In genomic region chr14:50875359-50876090, GRCh38 we compare ENCODE assay signal across 10 cellular contexts. TPM values are rescaled to one million over a fixed set of nuclear protein-coding genes. Genes with fewer than 3 reads are reported as not detected.
DNase-seq lines count a peak whose midpoint lies in the region; ATAC-seq, FAIRE-seq and TF ChIP-seq lines count a peak whose summit lies in the region.
"Had no signal": no experiment of that assay in that cellular context is flagged by ENCODE, and none has a peak within 500 bp of the region (broad histone marks: within the 10 kb centered on the region; RNA-seq: fewer than 3 reads in every experiment).

No MANE protein-coding gene starts in this region.

- H3K36me3 ChIP-seq in RWPE2 (ENCODE audit: low read depth) (no peaks in the 10 kb centered on the region), adrenal gland (replicated peaks in 1 of 2) (no peaks in the 10 kb centered on the region), smooth muscle cell (ENCODE audit: low read depth) (no peaks in the 10 kb centered on the region)

- no peak overlapping the region for H3K27ac ChIP-seq in RWPE2 (ENCODE audit: poor library complexity, severe bottlenecking)
- H3K27ac ChIP-seq in adrenal gland = no peak overlapping the region
- no peak overlapping the region for H3K27ac ChIP-seq in smooth muscle cell (ENCODE audit: low read depth)

- DNase-seq in GM12892 (ENCODE audit: insufficient read length) (no peak), RWPE2 (ENCODE audit: low spot score) (no peak), astrocyte of the cerebellum (ENCODE audit: low read depth) (peak; percentile 19), COLO829 (ENCODE audit: low spot score) (no peak), adrenal gland (no peak), smooth muscle cell (lab: John Stamatoyannopoulos, UW; ENCODE audit: unreplicated experiment) (no peak)
- DNase-seq in stimulated activated CD8-positive, alpha-beta memory T cell treated with anti-CD3 and anti-CD28 coated beads, Interleukin-4, amount 100 ng/mL, for 48 hours = peak; percentile 75

- intact Hi-C loops in adrenal gland (cut with DNase I) = no loop called here

- FAIRE-seq in GM12892 (lab: Jason Lieb, UNC) = peak; percentile 96
- FAIRE-seq: H1 had no signal

- 57 to 63% (median 59%) methylated on average over 7 of the region's 7 CpGs for WGBS in adrenal gland, 4 donors
- WGBS in smooth muscle cell (ENCODE audit: low lambda C conversion rate) = 51% methylated on average over 7 of the region's 7 CpGs

- no peaks in the 10 kb centered on the region for H3K79me2 ChIP-seq in smooth muscle cell (ENCODE audit: low read depth)

- peak; percentile 98 for ATAC-seq in HG02678 (IDR thresholded peaks at IDR 0.05; ENCODE audit: unreplicated experiment)
- ATAC-seq in RWPE2 (ENCODE audit: low read depth) = peak; percentile 44; the same call in 2 of the 3 replicates

- in situ Hi-C loops in astrocyte of the cerebellum (cut with HindIII; ENCODE audit: low sequenced_read_pairs) = no loop called here

- no peak overlapping the region for H3K9ac ChIP-seq in smooth muscle cell (ENCODE audit: low read depth)

- no peaks in the 10 kb centered on the region for H3K4me1 ChIP-seq in RWPE2 (ENCODE audit: insufficient read depth, poor library complexity, severe bottlenecking)
- H3K4me1 ChIP-seq in adrenal gland (replicated peaks in 1 of 2) = peaks cover 0 to 7% of the 10 kb centered on the region in 2 donors
- H3K4me1 ChIP-seq in smooth muscle cell (ENCODE audit: low read depth) = no peaks in the 10 kb centered on the region

- H3F3A ChIP-seq in smooth muscle cell (ENCODE audit: low read depth) = no peaks in the 10 kb centered on the region

- no peak for TF ChIP-seq CTCF in RWPE2 (IDR thresholded peaks at IDR 0.05; ENCODE audit: poor library complexity, severe bottlenecking)
- no peak for TF ChIP-seq CTCF in astrocyte of the cerebellum (IDR thresholded peaks at IDR 0.05; ENCODE audit: low read depth, low read length, missing control alignments)
- no peak for TF ChIP-seq CTCF in adrenal gland (IDR thresholded peaks at IDR 0.05)
- no peak for TF ChIP-seq CTCF in smooth muscle cell (IDR thresholded peaks at IDR 0.05; ENCODE audit: borderline replicate concordance, insufficient read depth, poor library complexity, severe bottlenecking)

- no peak overlapping the region for H3K4me3 ChIP-seq in RWPE2 (ENCODE audit: severe bottlenecking)
- no peak overlapping the region for H3K4me3 ChIP-seq in astrocyte of the cerebellum (ENCODE audit: low read depth, low read length)
- no peak overlapping the region for H3K4me3 ChIP-seq in adrenal gland
- no peak overlapping the region for H3K4me3 ChIP-seq in smooth muscle cell

- no peaks in the 10 kb centered on the region for H3K9me3 ChIP-seq in RWPE2 (ENCODE audit: severe bottlenecking)
- H3K9me3 ChIP-seq in adrenal gland (replicated peaks in 1 of 3) = no peaks in the 10 kb centered on the region
- no peaks in the 10 kb centered on the region for H3K9me3 ChIP-seq in smooth muscle cell (replicated peaks; ENCODE audit: low read depth)

- H3K27me3 ChIP-seq in RWPE2 (ENCODE audit: insufficient read depth, poor library complexity, severe bottlenecking) (peaks cover 28% of the 10 kb centered on the region), adrenal gland (peaks cover 4% of the 10 kb centered on the region), smooth muscle cell (ENCODE audit: low read depth) (peaks cover 70% of the 10 kb centered on the region)

- no peak for TF ChIP-seq POLR2A in GM12892 (IDR thresholded peaks at IDR 0.05; ENCODE audit: low read depth, low read length)
- no peak for TF ChIP-seq POLR2A in adrenal gland (IDR thresholded peaks at IDR 0.05)

- H3K4me2 ChIP-seq in smooth muscle cell = no peak overlapping the region

- H2AFZ ChIP-seq in smooth muscle cell (ENCODE audit: low read depth) = no peak overlapping the region

- H4K20me1 ChIP-seq in smooth muscle cell (ENCODE audit: low read depth) = no peaks in the 10 kb centered on the region

RNA-seq across cellular contexts. Expression of gene ABHD12B, which starts 3.7 kb away (rescaled TPM):
- 0.64 TPM for polyA plus RNA-seq in GM12892 (2012; ENCODE audit: missing spikeins)
- under 1 TPM in 3 of 8 donors, not detected in 5; 0.34 to 0.46 (median 0.39) TPM for total RNA-seq in adrenal gland
- polyA plus RNA-seq in adrenal gland = under 1 TPM in 2 of 3 donors, not detected in 1; 0.10 to 0.42 TPM
- not detected in 2 replicates for total RNA-seq in smooth muscle cell
- polyA plus RNA-seq in smooth muscle cell = 0.31 TPM in 1 of 2 replicates, not detected in the other
- total RNA-seq: glomerular endothelial cell had no signal

RNA-seq across cellular contexts. Expression of gene NIN, which starts 44.6 kb away (rescaled TPM):
- polyA plus RNA-seq in GM12892 (2012; ENCODE audit: missing spikeins) = 56.2 TPM
- total RNA-seq in adrenal gland (10 to 100 TPM; 13.5 to 22.4 (median 19.5) TPM), smooth muscle cell (14.9 and 25.6 TPM in 2 replicates)
- polyA plus RNA-seq in adrenal gland (1 to 10 TPM; 3.0 to 8.7 (median 6.8) TPM), smooth muscle cell (7.5 and 9.3 TPM in 2 replicates)

Comparison
In these comparisons a context has a peak if more than half of its experiments do, and no peak if none do; other contexts are left out.
1. DNase-seq: peak in astrocyte of the cerebellum (single experiment) and stimulated activated CD8-positive, alpha-beta memory T cell treated with anti-CD3 and anti-CD28 coated beads, Interleukin-4, amount 100 ng/mL, for 48 hours (single experiment); none in GM12892 (single experiment), RWPE2 (single experiment), COLO829 (single experiment), adrenal gland (0 of 7) and smooth muscle cell (single experiment).